31 cellular contexts compared by ENCODE assay signal in genomic region chr5:142688278-142688677, GRCh38. TPM values are rescaled to one million over a fixed set of nuclear protein-coding genes. Genes with fewer than 3 reads are reported as not detected.
"Had no signal": no experiment of that assay in that cellular context is flagged by ENCODE, and none has a peak within 500 bp of the region (broad histone marks: within the 10 kb centered on the region; RNA-seq: fewer than 3 reads in every experiment).

No MANE protein-coding gene starts in this region.

- H3K4me3 ChIP-seq: adrenal gland, body of pancreas, gastroesophageal sphincter, lung, mucosa of descending colon, right lobe of liver, thyroid gland had no signal

- H3K27ac Mint-ChIP-seq: activated naive CD8-positive, alpha-beta T cell treated with anti-CD3 and anti-CD28 coated beads for 36 hours; activated T-cell treated with anti-CD3 and anti-CD28 coated beads, Interleukin-2, amount 50 U/mL, for 72 hours; natural killer cell treated with Interleukin-12 subunit alpha and Interleukin-12 subunit beta and Interleukin-15 and Interleukin-18, amount 100 ng/mL, for 72 hours; stimulated activated naive CD8-positive, alpha-beta T cell treated with anti-CD3 and anti-CD28 coated beads, Interleukin-15, Interleukin-2, amounts not matched to agents 100 ng/mL and 50 ng/mL, for 24 hours; T-helper 1 cell treated with Interleukin-12 subunit alpha and Interleukin-12 subunit beta and Interleukin-4 antibody, amounts not matched to agents 30 μg/mL and 1 μg/mL, for 36 hours had no signal

- H3K4me1 ChIP-seq: adrenal gland, body of pancreas, right lobe of liver had no signal

- H3K36me3 Mint-ChIP-seq: activated naive CD8-positive, alpha-beta T cell treated with anti-CD3 and anti-CD28 coated beads for 36 hours; natural killer cell treated with Interleukin-12 subunit alpha and Interleukin-12 subunit beta and Interleukin-15 and Interleukin-18, amount 100 ng/mL, for 72 hours had no signal

- ATAC-seq: activated T-cell treated with anti-CD3 and anti-CD28 coated beads, Interleukin-2, amount 50 U/mL, for 72 hours; body of pancreas; gastroesophageal sphincter; left lobe of liver; mucosa of descending colon; natural killer cell treated with Interleukin-12 subunit alpha and Interleukin-12 subunit beta and Interleukin-15 and Interleukin-18, amount 100 ng/mL, for 72 hours; right lobe of liver had no signal

- DNase-seq: activated CD4-positive, alpha-beta T cell treated with anti-CD3 and anti-CD28 coated beads for 4 hours; activated CD4-positive, alpha-beta T cell treated with anti-CD3 and anti-CD28 coated beads, Interleukin-2, amount 50 U/mL, for 4 hours; activated effector memory CD4-positive, alpha-beta T cell treated with Interleukin-2 at 50 U/mL for 16 hours; activated naive CD4-positive, alpha-beta T cell treated with Interleukin-2 at 50 U/mL for 16 hours; activated naive CD8-positive, alpha-beta T cell treated with anti-CD3 and anti-CD28 coated beads for 36 hours; activated T-cell treated with anti-CD3 and anti-CD28 coated beads for 4 hours; activated T-cell treated with anti-CD3 and anti-CD28 coated beads, Interleukin-2, amount 50 U/mL, for 72 hours; adrenal gland; aorta; body of pancreas; caudate nucleus; dermis blood vessel endothelial cell; effector memory CD4-positive, alpha-beta T cell; erythroblast; head of caudate nucleus; mucosa of descending colon; posterior cingulate gyrus; right lobe of liver; stimulated activated CD4-positive, alpha-beta T cell treated with anti-CD3 and anti-CD28 coated beads, Interleukin-12 subunit alpha, Interleukin-12 subunit beta, amount 100 ng/mL, for 4 hours; stimulated activated CD4-positive, alpha-beta T cell treated with anti-CD3 and anti-CD28 coated beads, Interleukin-4, amount 100 ng/mL, for 1 hour; SW 1271; T-helper 9 cell; thyroid gland had no signal

- H3K27ac ChIP-seq: adrenal gland, body of pancreas, gastroesophageal sphincter, right lobe of liver, thyroid gland, VCaP had no signal

- H3K4me1 Mint-ChIP-seq: activated naive CD8-positive, alpha-beta T cell treated with anti-CD3 and anti-CD28 coated beads for 36 hours had no signal

- H3K9me3 Mint-ChIP-seq: activated naive CD8-positive, alpha-beta T cell treated with anti-CD3 and anti-CD28 coated beads for 36 hours; activated T-cell treated with anti-CD3 and anti-CD28 coated beads, Interleukin-2, amount 50 U/mL, for 72 hours; natural killer cell treated with Interleukin-12 subunit alpha and Interleukin-12 subunit beta and Interleukin-15 and Interleukin-18, amount 100 ng/mL, for 72 hours; stimulated activated naive CD8-positive, alpha-beta T cell treated with anti-CD3 and anti-CD28 coated beads, Interleukin-15, Interleukin-2, amounts not matched to agents 100 ng/mL and 50 ng/mL, for 24 hours; T-helper 1 cell treated with Interleukin-12 subunit alpha and Interleukin-12 subunit beta and Interleukin-4 antibody, amounts not matched to agents 30 μg/mL and 1 μg/mL, for 36 hours had no signal

- H3K9me3 ChIP-seq: adrenal gland, body of pancreas, gastroesophageal sphincter, mucosa of descending colon, right lobe of liver, thyroid gland had no signal

- H3K27me3 ChIP-seq: adrenal gland, body of pancreas, gastroesophageal sphincter, right lobe of liver, thyroid gland had no signal

- H3K4me3 Mint-ChIP-seq: activated naive CD8-positive, alpha-beta T cell treated with anti-CD3 and anti-CD28 coated beads for 36 hours; activated T-cell treated with anti-CD3 and anti-CD28 coated beads, Interleukin-2, amount 50 U/mL, for 72 hours; natural killer cell treated with Interleukin-12 subunit alpha and Interleukin-12 subunit beta and Interleukin-15 and Interleukin-18, amount 100 ng/mL, for 72 hours; stimulated activated naive CD8-positive, alpha-beta T cell treated with anti-CD3 and anti-CD28 coated beads, Interleukin-15, Interleukin-2, amounts not matched to agents 100 ng/mL and 50 ng/mL, for 24 hours; T-helper 1 cell treated with Interleukin-12 subunit alpha and Interleukin-12 subunit beta and Interleukin-4 antibody, amounts not matched to agents 30 μg/mL and 1 μg/mL, for 36 hours had no signal

- H3K36me3 ChIP-seq: adrenal gland, gastroesophageal sphincter, right lobe of liver, thyroid gland had no signal

RNA-seq across cellular contexts. Expression of gene FGF1, which starts 2.4 kb away (rescaled TPM):
- total RNA-seq: activated naive CD8-positive, alpha-beta T cell treated with anti-CD3 and anti-CD28 coated beads for 36 hours; activated T-cell treated with anti-CD3 and anti-CD28 coated beads, Interleukin-2, amount 50 U/mL, for 72 hours; natural killer cell treated with Interleukin-12 subunit alpha and Interleukin-12 subunit beta and Interleukin-15 and Interleukin-18, amount 100 ng/mL, for 72 hours; ureter had no signal
